ENCODE assay signal across 22 cellular contexts in genomic region chr3:134666885-134667284, GRCh38. TPM values are rescaled to one million over a fixed set of nuclear protein-coding genes. Genes with fewer than 3 reads are reported as not detected.
"Had no signal": no experiment of that assay in that cellular context is flagged by ENCODE, and none has a peak within 500 bp of the region (broad histone marks: within the 10 kb centered on the region; RNA-seq: fewer than 3 reads in every experiment).

No MANE protein-coding gene starts in this region.

- H3K36me3 ChIP-seq: colonic mucosa, esophagus squamous epithelium, lower lobe of right lung, upper lobe of left lung had no signal

- H3K27me3 Mint-ChIP-seq: activated naive CD8-positive, alpha-beta T cell treated with anti-CD3 and anti-CD28 coated beads for 36 hours; activated T-cell treated with anti-CD3 and anti-CD28 coated beads, Interleukin-2, amount 50 U/mL, for 24 hours had no signal

- H3K4me3 ChIP-seq: colonic mucosa, esophagus squamous epithelium, lower lobe of right lung, mucosa of descending colon, smooth muscle cell, testis, upper lobe of left lung had no signal

- H3K4me3 Mint-ChIP-seq: activated naive CD8-positive, alpha-beta T cell treated with anti-CD3 and anti-CD28 coated beads for 36 hours; activated T-cell treated with anti-CD3 and anti-CD28 coated beads, Interleukin-2, amount 50 U/mL, for 24 hours; central memory CD8-positive, alpha-beta T cell; endodermal cell had no signal

- H3K27ac ChIP-seq: colonic mucosa, esophagus squamous epithelium, lower lobe of right lung, testis, upper lobe of left lung had no signal

- ATAC-seq: left lobe of liver, mucosa of descending colon had no signal

- H3K27me3 ChIP-seq: colonic mucosa, esophagus squamous epithelium, testis, upper lobe of left lung had no signal

- H3K4me1 Mint-ChIP-seq: activated naive CD8-positive, alpha-beta T cell treated with anti-CD3 and anti-CD28 coated beads for 36 hours; central memory CD8-positive, alpha-beta T cell; endodermal cell had no signal

- H3K4me2 ChIP-seq: smooth muscle cell had no signal

- H3K27ac Mint-ChIP-seq: activated naive CD8-positive, alpha-beta T cell treated with anti-CD3 and anti-CD28 coated beads for 36 hours; activated T-cell treated with anti-CD3 and anti-CD28 coated beads, Interleukin-2, amount 50 U/mL, for 24 hours; activated T-helper 2 cell treated with anti-CD3 and anti-CD28 coated beads, Interferon-gamma antibody, Interleukin-2, Interleukin-4, amounts not matched to agents 10 μg/mL and 5 μg/mL and 100 μg/mL, durations not matched to agents 14 hours and 24 hours and 36 hours; endodermal cell had no signal

- H3K4me1 ChIP-seq: colonic mucosa, esophagus squamous epithelium, lower lobe of right lung, testis, upper lobe of left lung had no signal

- H3K36me3 Mint-ChIP-seq: activated naive CD8-positive, alpha-beta T cell treated with anti-CD3 and anti-CD28 coated beads for 36 hours had no signal

- H3K9me3 Mint-ChIP-seq: activated naive CD8-positive, alpha-beta T cell treated with anti-CD3 and anti-CD28 coated beads for 36 hours; activated T-cell treated with anti-CD3 and anti-CD28 coated beads, Interleukin-2, amount 50 U/mL, for 24 hours; activated T-helper 2 cell treated with anti-CD3 and anti-CD28 coated beads, Interferon-gamma antibody, Interleukin-2, Interleukin-4, amounts not matched to agents 10 μg/mL and 5 μg/mL and 100 μg/mL, durations not matched to agents 14 hours and 24 hours and 36 hours; central memory CD8-positive, alpha-beta T cell; endodermal cell had no signal

- H3K9me3 ChIP-seq: colonic mucosa, esophagus squamous epithelium, lower lobe of right lung, mucosa of descending colon, testis, upper lobe of left lung had no signal

- DNase-seq: activated CD8-positive, alpha-beta memory T cell treated with anti-CD3 and anti-CD28 coated beads for 24 hours; activated CD8-positive, alpha-beta memory T cell treated with anti-CD3 and anti-CD28 coated beads, Interleukin-2, amount 50 U/mL, for 4 hours; activated naive CD4-positive, alpha-beta T cell; activated naive CD8-positive, alpha-beta T cell treated with anti-CD3 and anti-CD28 coated beads for 36 hours; activated T-cell treated with anti-CD3 and anti-CD28 coated beads, Interleukin-2, amount 50 U/mL, for 24 hours; colonic mucosa; endodermal cell; esophagus squamous epithelium; lower lobe of right lung; mesendoderm; mucosa of descending colon; nucleus accumbens; stimulated activated CD4-positive, alpha-beta T cell treated with anti-CD3 and anti-CD28 coated beads, Interleukin-15, amount 100 ng/mL, for 24 hours; stimulated activated CD4-positive, alpha-beta T cell treated with anti-CD3 and anti-CD28 coated beads, Interleukin-2, amount 100 ng/mL, for 48 hours; stimulated activated naive CD4-positive, alpha-beta T cell; T-helper 2 cell; testis; upper lobe of left lung had no signal

RNA-seq across cellular contexts. Expression of gene KY, which starts 16.1 kb away (rescaled TPM):
- total RNA-seq: activated naive CD8-positive, alpha-beta T cell treated with anti-CD3 and anti-CD28 coated beads for 36 hours; activated T-helper 2 cell treated with anti-CD3 and anti-CD28 coated beads, Interferon-gamma antibody, Interleukin-2, Interleukin-4, amounts not matched to agents 10 μg/mL and 5 μg/mL and 100 μg/mL, durations not matched to agents 14 hours and 24 hours and 36 hours; endodermal cell; left lobe of liver had no signal
